1 cellular context compared by ENCODE assay signal in the genomic region with DNA sequence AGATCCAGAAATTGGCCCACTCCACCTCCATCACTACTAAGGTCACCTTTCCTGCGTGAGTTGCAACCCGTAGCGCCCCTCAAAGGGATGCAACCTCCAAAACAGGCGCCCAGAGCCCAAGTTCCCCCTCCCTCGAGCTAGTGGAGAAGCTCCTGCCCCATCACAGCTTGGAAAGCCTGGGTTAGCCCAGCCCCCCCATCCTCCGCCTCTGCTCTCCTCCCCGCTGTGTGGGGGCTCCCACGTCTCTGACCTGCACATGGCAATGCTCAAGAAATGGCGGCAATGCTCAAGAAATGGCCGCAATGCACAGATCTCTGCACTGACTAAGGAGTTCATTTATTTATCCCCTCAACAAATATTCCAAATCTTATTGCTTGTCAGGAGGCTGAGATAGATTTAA.
TF ChIP-seq lines count a peak whose summit lies in the region.

No MANE protein-coding gene starts in this region.

TF ChIP-seq in SK-N-SH treated with all-trans-retinoic acid at 6 μM for 48 hours, 23 proteins besides CTCF, POLR2A, EP300 and RAD21 (continued from another document):
- TF ChIP-seq ZNF565 (CRISPR knock-in tag; conservative IDR thresholded peaks at IDR 0.05; ENCODE audit: low read depth), result no peak
- no peak for TF ChIP-seq ZFP30 (CRISPR knock-in tag; IDR thresholded peaks at IDR 0.05)
- no peak for TF ChIP-seq RARB (CRISPR knock-in tag; IDR thresholded peaks at IDR 0.05)
